Comparison of ENCODE assay signal across 17 cellular contexts in genomic region chr16:81449899-81450608, GRCh38. TPM values are rescaled to one million over a fixed set of nuclear protein-coding genes. Genes with fewer than 3 reads are reported as not detected.
DNase-seq lines count a peak whose midpoint lies in the region; ATAC-seq and TF ChIP-seq lines count a peak whose summit lies in the region.
"Had no signal": no experiment of that assay in that cellular context is flagged by ENCODE, and none has a peak within 500 bp of the region (broad histone marks: within the 10 kb centered on the region; RNA-seq: fewer than 3 reads in every experiment).

No MANE protein-coding gene starts in this region.

- TF ChIP-seq CTCF in HEK293 (tag by site-specific recombination; IDR thresholded peaks at IDR 0.05) = no peak

- H3K27me3 ChIP-seq in CD4-positive, CD25-positive, alpha-beta regulatory T cell (ENCODE audit: control insufficient read depth, insufficient read depth, low read length) = no peaks in the 10 kb centered on the region
- H3K27me3 ChIP-seq: heart right ventricle, stomach had no signal

- peaks cover 9% of the 10 kb centered on the region for H3K36me3 Mint-ChIP-seq in CD4-positive, CD25-positive, alpha-beta regulatory T cell
- peaks cover 40% of the 10 kb centered on the region for H3K36me3 Mint-ChIP-seq in activated naive CD8-positive, alpha-beta T cell treated with anti-CD3 and anti-CD28 coated beads, Interleukin-2, amount 10 ng/mL, durations not matched to agents 7 days and 5 days
- peaks cover 0 to 5% (median 0%) of the 10 kb centered on the region in 3 donors for H3K36me3 Mint-ChIP-seq in naive thymus-derived CD8-positive, alpha-beta T cell

- H3K9me3 ChIP-seq in CD4-positive, CD25-positive, alpha-beta regulatory T cell (ENCODE audit: control insufficient read depth in 2 of 2, low read length in 2 of 2) = no peaks in the 10 kb centered on the region
- H3K9me3 ChIP-seq in HEK293 (ENCODE audit: control insufficient read depth, insufficient read depth, low read depth, low read length) = no peaks in the 10 kb centered on the region
- H3K9me3 ChIP-seq: heart right ventricle, stomach had no signal

- H3K27ac ChIP-seq in CD4-positive, CD25-positive, alpha-beta regulatory T cell (ENCODE audit: insufficient read depth, low read length, poor library complexity, severe bottlenecking) = no peak overlapping the region
- no peak overlapping the region for H3K27ac ChIP-seq in HEK293 (ENCODE audit: extremely low read depth, low read depth, low read length)
- no peak overlapping the region for H3K27ac ChIP-seq in substantia nigra (ENCODE audit: low read depth, low read length, poor library complexity, severe bottlenecking)

- POLR2A ChIA-PET in HEK293 (lab: Yijun Ruan, JAX) = no interaction called here
- POLR2A ChIA-PET in activated naive CD8-positive, alpha-beta T cell treated with anti-CD3 and anti-CD28 coated beads, Interleukin-2, amount 10 ng/mL, durations not matched to agents 7 days and 5 days (lab: Charles Lee) = interaction anchor here (0.9 to 1.2 kb wide), 2 partner anchors 18 to 70 kb away, joined by 3 to 4 read pairs; no protein-coding TSS in a partner anchor
- POLR2A ChIA-PET in naive thymus-derived CD8-positive, alpha-beta T cell (lab: Charles Lee) = interaction anchor here (1.1 to 3.0 kb wide), 4 partner anchors 11 to 25 kb away, joined by 3 to 13 read pairs (median 3); no protein-coding TSS in a partner anchor

- peak overlapping the region in 3 of 4 donors; percentile 11 to 66 (median 47) for H3K4me3 Mint-ChIP-seq in CD4-positive, CD25-positive, alpha-beta regulatory T cell
- H3K4me3 Mint-ChIP-seq in activated naive CD8-positive, alpha-beta T cell treated with anti-CD3 and anti-CD28 coated beads, Interleukin-2, amount 10 ng/mL, durations not matched to agents 7 days and 5 days = no peak overlapping the region
- peak overlapping the region in 5 of 10 donors; percentile 11 to 29 (median 13) for H3K4me3 Mint-ChIP-seq in naive thymus-derived CD8-positive, alpha-beta T cell
- H3K4me3 Mint-ChIP-seq: activated CD4-positive, alpha-beta memory T cell treated with anti-CD3 and anti-CD28 coated beads, Interleukin-2, amount 10 ng/mL, durations not matched to agents 7 days and 5 days had no signal

- ATAC-seq in CD4-positive, CD25-positive, alpha-beta regulatory T cell (ENCODE audit: low read depth in 2 of 2) = no peak
- ATAC-seq in activated naive CD8-positive, alpha-beta T cell treated with anti-CD3 and anti-CD28 coated beads, Interleukin-2, amount 10 ng/mL, durations not matched to agents 7 days and 5 days (ENCODE audit: low read depth) = no peak
- no peak for ATAC-seq in naive thymus-derived CD8-positive, alpha-beta T cell
- ATAC-seq in GM21447 (IDR thresholded peaks at IDR 0.05; ENCODE audit: unreplicated experiment) = no peak
- ATAC-seq: esophagus mucosa, heart right ventricle, SK-N-SH treated with all-trans-retinoic acid at 6 μM for 48 hours had no signal

- H3K4me1 Mint-ChIP-seq in CD4-positive, CD25-positive, alpha-beta regulatory T cell = peaks cover 11 to 90% (median 62%) of the 10 kb centered on the region in 4 donors
- H3K4me1 Mint-ChIP-seq in activated naive CD8-positive, alpha-beta T cell treated with anti-CD3 and anti-CD28 coated beads, Interleukin-2, amount 10 ng/mL, durations not matched to agents 7 days and 5 days = peaks cover 62% of the 10 kb centered on the region
- H3K4me1 Mint-ChIP-seq in naive thymus-derived CD8-positive, alpha-beta T cell = peaks cover 55 to 89% (median 88%) of the 10 kb centered on the region in 4 donors

- H3K4me1 ChIP-seq in CD4-positive, CD25-positive, alpha-beta regulatory T cell (ENCODE audit: control insufficient read depth, insufficient read depth, low read length, poor library complexity, severe bottlenecking) = peaks cover 52% of the 10 kb centered on the region
- peaks cover 18% of the 10 kb centered on the region for H3K4me1 ChIP-seq in HEK293 (ENCODE audit: control insufficient read depth, insufficient read depth, low read length)

- peaks cover 4% of the 10 kb centered on the region for H3K27me3 Mint-ChIP-seq in CD4-positive, CD25-positive, alpha-beta regulatory T cell
- no peaks in the 10 kb centered on the region for H3K27me3 Mint-ChIP-seq in activated naive CD8-positive, alpha-beta T cell treated with anti-CD3 and anti-CD28 coated beads, Interleukin-2, amount 10 ng/mL, durations not matched to agents 7 days and 5 days
- no peaks in the 10 kb centered on the region for H3K27me3 Mint-ChIP-seq in naive thymus-derived CD8-positive, alpha-beta T cell
- H3K27me3 Mint-ChIP-seq: activated CD4-positive, alpha-beta memory T cell treated with anti-CD3 and anti-CD28 coated beads, Interleukin-2, amount 10 ng/mL, durations not matched to agents 7 days and 5 days had no signal

- H3K9me3 Mint-ChIP-seq in CD4-positive, CD25-positive, alpha-beta regulatory T cell = no peaks in the 10 kb centered on the region
- H3K9me3 Mint-ChIP-seq in activated naive CD8-positive, alpha-beta T cell treated with anti-CD3 and anti-CD28 coated beads, Interleukin-2, amount 10 ng/mL, durations not matched to agents 7 days and 5 days = no peaks in the 10 kb centered on the region
- H3K9me3 Mint-ChIP-seq in naive thymus-derived CD8-positive, alpha-beta T cell = peaks cover 0 to 2% (median 0%) of the 10 kb centered on the region in 9 donors

- peak overlapping the region; percentile 57 to 85 (median 78) for H3K27ac Mint-ChIP-seq in CD4-positive, CD25-positive, alpha-beta regulatory T cell
- peak overlapping the region; percentile 7 for H3K27ac Mint-ChIP-seq in activated naive CD8-positive, alpha-beta T cell treated with anti-CD3 and anti-CD28 coated beads, Interleukin-2, amount 10 ng/mL, durations not matched to agents 7 days and 5 days
- peak overlapping the region in 9 of 10 donors; percentile 53 to 93 (median 74) for H3K27ac Mint-ChIP-seq in naive thymus-derived CD8-positive, alpha-beta T cell
- H3K27ac Mint-ChIP-seq: activated CD4-positive, alpha-beta memory T cell treated with anti-CD3 and anti-CD28 coated beads, Interleukin-2, amount 10 ng/mL, durations not matched to agents 7 days and 5 days had no signal

- H3K36me3 ChIP-seq in CD4-positive, CD25-positive, alpha-beta regulatory T cell (ENCODE audit: control insufficient read depth, insufficient read depth, low read length) = no peaks in the 10 kb centered on the region
- no peaks in the 10 kb centered on the region for H3K36me3 ChIP-seq in HEK293 (ENCODE audit: control insufficient read depth in 2 of 2, insufficient read depth in 1 of 2, low read length in 2 of 2)
- H3K36me3 ChIP-seq: heart right ventricle, stomach had no signal

- CTCF ChIA-PET in HEK293 (lab: Yijun Ruan, JAX) = interaction anchor here (0.5 to 1.1 kb wide), 4 partner anchors 9 to 430 kb away, joined by 3 to 11 read pairs (median 4); no protein-coding TSS in a partner anchor

- no peak overlapping the region for H3K4me3 ChIP-seq in CD4-positive, CD25-positive, alpha-beta regulatory T cell (ENCODE audit: low read depth, low read length)
- H3K4me3 ChIP-seq in HEK293 (ENCODE audit: low read depth, low read length) = no peak overlapping the region
- H3K4me3 ChIP-seq: heart right ventricle had no signal

- DNase-seq in CD4-positive, CD25-positive, alpha-beta regulatory T cell = no peak
- no peak for DNase-seq in activated naive CD8-positive, alpha-beta T cell treated with anti-CD3 and anti-CD28 coated beads, Interleukin-2, amount 10 ng/mL, durations not matched to agents 7 days and 5 days
- no peak for DNase-seq in naive thymus-derived CD8-positive, alpha-beta T cell
- no peak for DNase-seq in islet precursor cell
- no peak for DNase-seq in substantia nigra (lab: John Stamatoyannopoulos, UW)
- DNase-seq: activated CD4-positive, alpha-beta memory T cell treated with anti-CD3 and anti-CD28 coated beads, Interleukin-2, amount 10 ng/mL, durations not matched to agents 7 days and 5 days; AML-193; dermis blood vessel endothelial cell; DMS79; heart right ventricle; NCI-H1694; stimulated activated CD4-positive, alpha-beta T cell treated with anti-CD3 and anti-CD28 coated beads, Interleukin-15, amount 100 ng/mL, for 24 hours; stomach had no signal

TF ChIP-seq in HEK293, 187 proteins besides CTCF, POLR2A, EP300 and RAD21:
- TF ChIP-seq ZNF768 (tag by site-specific recombination; IDR thresholded peaks at IDR 0.05) (0 out of 2 replicates have a peak, but pooled peaks have one; percentile 32), ZNF707 (tag by site-specific recombination; IDR thresholded peaks at IDR 0.05) (no peak), ZNF174 (tag by site-specific recombination; IDR thresholded peaks at IDR 0.05) (no peak)

RNA-seq across cellular contexts. Expression of gene CMIP, which starts 5.4 kb away (rescaled TPM):
- total RNA-seq in CD4-positive, CD25-positive, alpha-beta regulatory T cell = 49.7 TPM
- under 1 TPM; 0.21 to 0.96 (median 0.76) TPM for polyA plus RNA-seq in CD4-positive, CD25-positive, alpha-beta regulatory T cell
- total RNA-seq in activated naive CD8-positive, alpha-beta T cell treated with anti-CD3 and anti-CD28 coated beads, Interleukin-2, amount 10 ng/mL, durations not matched to agents 7 days and 5 days = 10 to 100 TPM; 65.4 to 76.7 TPM
- total RNA-seq in naive thymus-derived CD8-positive, alpha-beta T cell = 10 to 100 TPM; 38.8 to 41.5 TPM
- 1 to 10 TPM in 1 of 3 donors, under 1 TPM in 2; 0.31 to 1.3 (median 0.65) TPM for polyA plus RNA-seq in naive thymus-derived CD8-positive, alpha-beta T cell

Comparison
In these comparisons a context has a peak if more than half of its experiments do, and no peak if none do; other contexts are left out.
1. H3K27ac Mint-ChIP-seq: peak in every context shown above with its lines; median percentile 78 in CD4-positive, CD25-positive, alpha-beta regulatory T cell; 74 in naive thymus-derived CD8-positive, alpha-beta T cell; 7 in activated naive CD8-positive, alpha-beta T cell treated with anti-CD3 and anti-CD28 coated beads, Interleukin-2, amount 10 ng/mL, durations not matched to agents 7 days and 5 days.